In the genomic region with DNA sequence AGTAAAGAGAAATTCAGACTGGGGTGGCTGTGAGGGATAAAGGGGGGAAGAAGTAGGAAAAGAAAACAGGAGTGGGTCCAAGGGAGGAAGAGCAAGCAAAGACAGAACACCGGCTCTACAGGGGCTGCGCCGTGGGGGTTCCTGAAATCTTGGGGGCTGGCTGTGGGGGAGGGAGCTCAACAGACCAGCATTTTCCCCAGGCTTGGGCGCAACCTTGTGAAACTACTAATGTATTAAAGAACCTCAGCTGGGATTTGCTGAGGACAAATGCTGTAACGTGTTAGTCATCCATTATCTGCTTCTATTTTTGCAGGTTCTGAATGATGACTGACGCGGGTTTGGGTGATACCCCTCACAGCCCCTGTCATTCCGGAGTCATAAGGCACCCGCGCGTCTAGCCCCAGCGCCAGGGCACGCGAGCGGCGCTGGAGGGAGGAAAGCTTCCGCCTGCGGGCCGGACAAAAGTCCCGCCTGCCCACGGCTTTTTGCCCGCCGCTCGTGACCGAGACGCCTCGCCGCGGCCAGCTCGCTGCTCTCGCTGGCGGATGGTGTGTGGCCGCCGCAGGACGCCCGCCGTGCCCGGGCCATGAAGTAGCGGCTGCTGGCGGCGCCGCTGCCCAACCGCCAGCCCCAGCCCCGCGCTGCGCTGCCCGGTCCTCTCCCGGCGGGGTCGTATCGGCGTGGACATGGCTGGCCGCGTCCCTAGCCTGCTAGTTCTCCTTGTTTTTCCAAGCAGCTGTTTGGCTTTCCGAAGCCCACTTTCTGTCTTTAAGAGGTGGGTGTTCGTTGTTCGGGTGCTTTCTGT, we compare ENCODE assay signal across 8 cellular contexts.
DNase-seq lines count a peak whose midpoint lies in the region; ATAC-seq, FAIRE-seq and TF ChIP-seq lines count a peak whose summit lies in the region.

No MANE protein-coding gene starts in this region.

- CTCF ChIA-PET in mammary epithelial cell (lab: Charles Lee; ENCODE audit: low non-redundant PET) = interaction anchor here (0.6 kb wide), 1 partner anchor 106 kb away, joined by 5 read pairs; no protein-coding TSS in a partner anchor

- WGBS in mammary epithelial cell (ENCODE audit: low coverage, missing lambda C conversion rate) = 1% methylated on average over 17 of the region's 57 CpGs

- H3K79me2 ChIP-seq in mammary epithelial cell (ENCODE audit: insufficient read depth, low read length) = peaks cover 3% of the 10 kb centered on the region

- H3K4me3 ChIP-seq in mammary epithelial cell (replicated peaks in 1 of 3; ENCODE audit: insufficient read depth in 1 of 3, low read depth in 2 of 3, low read length in 3 of 3) = peak overlapping the region; percentile 54 to 67 (median 58)
- H3K4me3 ChIP-seq in gastrocnemius medialis = peak overlapping the region; percentile 67 to 76 (median 71)

- TSS peak; percentile 30 for BruUV-seq in mammary epithelial cell (replicated peaks; lab: Mats Ljungman, UMichigan)

- peak overlapping the region; percentile 66 for H3K9ac ChIP-seq in mammary epithelial cell (ENCODE audit: insufficient read depth, low read length)

- H3K36me3 ChIP-seq in mammary epithelial cell (ENCODE audit: insufficient read depth, low read length) = peaks cover 3% of the 10 kb centered on the region
- H3K36me3 ChIP-seq in gastrocnemius medialis = no peaks in the 10 kb centered on the region

- H3K9me3 ChIP-seq in mammary epithelial cell (replicated peaks; ENCODE audit: insufficient read depth, low read length) (no peaks in the 10 kb centered on the region), gastrocnemius medialis (no peaks in the 10 kb centered on the region)

- intact Hi-C loops in mammary epithelial cell (cut with micrococcal nuclease) (loop anchor here (5.0 to 10.0 kb wide), 5 partner anchors 47 to 257 kb away; a partner anchor contains a TSS), gastrocnemius medialis (cut with DNase I; ENCODE audit: low total_unique reads) (loop anchor here (2.0 to 10.0 kb wide), 3 partner anchors 68 to 111 kb away; a partner anchor contains a TSS)

- H3K27me3 ChIP-seq in mammary epithelial cell (ENCODE audit: insufficient read depth, low read length) (no peaks in the 10 kb centered on the region), gastrocnemius medialis (no peaks in the 10 kb centered on the region)

- H2AFZ ChIP-seq in mammary epithelial cell (ENCODE audit: low read depth, low read length) = peak overlapping the region; percentile 92

- TF ChIP-seq CTCF in mammary epithelial cell (conservative IDR thresholded peaks at IDR 0.05 in 1 of 2, IDR thresholded peaks at IDR 0.05 in 1 of 2; ENCODE audit: extremely low read depth in 1 of 2, insufficient read depth in 1 of 2, low read depth in 1 of 2, low read length in 2 of 2) = no peak
- no peak for TF ChIP-seq CTCF in gastrocnemius medialis (IDR thresholded peaks at IDR 0.05 in 4 of 5, conservative IDR thresholded peaks at IDR 0.05 in 1 of 5)

- H4K20me1 ChIP-seq in mammary epithelial cell (ENCODE audit: insufficient read depth, low read length) = no peaks in the 10 kb centered on the region

- in situ Hi-C loops in mammary epithelial cell (cut with MboI; ENCODE audit: low sequenced_read_pairs in 2 of 2) = no loop called here
- in situ Hi-C loops in gastrocnemius medialis (cut with MboI; ENCODE audit: low sequenced_read_pairs in 4 of 4) = loop anchor here in 1 of 4 donors (10.0 kb wide), 1 partner anchor 71 kb away; no protein-coding TSS in a partner anchor

- dilution Hi-C loops in mammary epithelial cell (cut with HindIII; ENCODE audit: low sequenced_read_pairs) = no loop called here

- DNase-seq in EH (ENCODE audit: low read depth) (peak; percentile 94), HTR-8/SVneo (ENCODE audit: insufficient read length, low spot score) (peak; percentile 50), SW480 (ENCODE audit: low spot score) (peak; percentile 87), mammary epithelial cell (peak; percentile 81), iPS-NIHi7 (ENCODE audit: extremely low spot score) (peak; percentile 71), gastrocnemius medialis (peak; percentile 76 to 79), cortex of kidney (lab: John Stamatoyannopoulos, UW) (no peak)

- ATAC-seq in GM21526 (IDR thresholded peaks at IDR 0.05; ENCODE audit: low FRiP score, unreplicated experiment) (peak; percentile 81), gastrocnemius medialis (peak; percentile 92 to 95)

- FAIRE-seq in HTR-8/SVneo (lab: Jason Lieb, UNC) = no peak

- TF ChIP-seq POLR2A in gastrocnemius medialis (IDR thresholded peaks at IDR 0.05) = peak; percentile 57 to 84

- peaks cover 12% of the 10 kb centered on the region for H3K4me1 ChIP-seq in mammary epithelial cell (ENCODE audit: insufficient read depth, low read length)
- peaks cover 51 to 62% of the 10 kb centered on the region in 2 donors for H3K4me1 ChIP-seq in gastrocnemius medialis

- peak overlapping the region; percentile 92 for H3K4me2 ChIP-seq in mammary epithelial cell (ENCODE audit: insufficient read depth, low read depth, low read length)

- H3K27ac ChIP-seq in mammary epithelial cell (ENCODE audit: insufficient read depth, low read depth, low read length) = peak overlapping the region; percentile 62
- peak overlapping the region; percentile 84 to 94 (median 92) for H3K27ac ChIP-seq in gastrocnemius medialis
